Comparison of ENCODE assay signal across 12 cellular contexts in genomic region chr13:43364210-43365041, GRCh38.
A peak's percentile ranks its signal among the peaks of the same experiment; 100 is the strongest.
DNase-seq lines count a peak whose midpoint lies in the region; ATAC-seq and TF ChIP-seq lines count a peak whose summit lies in the region.
"Had no signal": no experiment of that assay in that cellular context is flagged by ENCODE, and none has a peak within 500 bp of the region (broad histone marks: within the 10 kb centered on the region; RNA-seq: fewer than 3 reads in every experiment).

No MANE protein-coding gene starts in this region.

- no peak for TF ChIP-seq EP300 in transverse colon (IDR thresholded peaks at IDR 0.05; ENCODE audit: low read depth)

- TF ChIP-seq CTCF in transverse colon (IDR thresholded peaks at IDR 0.05) (no peak), Peyer's patch (IDR thresholded peaks at IDR 0.05) (no peak)

- DNase-seq in NCI-H748 (lab: John Stamatoyannopoulos, UW; ENCODE audit: unreplicated experiment), result peak; percentile 21
- DNase-seq in NCI-H748 treated with DMSO at 0.1 percent for 48 hours (lab: John Stamatoyannopoulos, UW), result no peak
- DNase-seq in medulla oblongata (ENCODE audit: extremely low spot score), result peak; percentile 68
- no peak for DNase-seq in transverse colon
- no peak for DNase-seq in Peyer's patch
- DNase-seq in activated CD4-positive, alpha-beta T cell treated with anti-CD3 and anti-CD28 coated beads for 4 hours, result no peak
- DNase-seq: activated gamma-delta T cell treated with Interleukin-2 at 50 U/mL for 16 hours, NCI-H526 treated with DMSO at 0.1 percent for 48 hours had no signal

- WGBS in transverse colon (ENCODE audit: low coverage in 1 of 2), 2 donors, result 59% methylated on average over 10 of the region's 10 CpGs

- H3K9me3 ChIP-seq in transverse colon (no peaks in the 10 kb centered on the region), Peyer's patch (no peaks in the 10 kb centered on the region)
- H3K9me3 ChIP-seq: A549 had no signal

- no peaks in the 10 kb centered on the region for H3K36me3 ChIP-seq in transverse colon
- H3K36me3 ChIP-seq in Peyer's patch, result no peaks in the 10 kb centered on the region

- TF ChIP-seq POLR2A in transverse colon (IDR thresholded peaks at IDR 0.05) (no peak), Peyer's patch (IDR thresholded peaks at IDR 0.05) (no peak)

- H3K27ac ChIP-seq in cingulate gyrus (ENCODE audit: low read depth, low read length) (peak overlapping the region; percentile 50), transverse colon (peak overlapping the region; percentile 44 to 74 (median 64)), Peyer's patch (peak overlapping the region in 1 of 4 donors; percentile 30)
- H3K27ac ChIP-seq: A549 had no signal

- intact Hi-C loops in transverse colon (cut with DNase I; ENCODE audit: low total_unique reads), result no loop called here

- in situ Hi-C loops in transverse colon (cut with MboI; ENCODE audit: low pct_ligation_motif_present in 1 of 4, low pct_unique_long_range_greater_than_20kb in 1 of 4, low sequenced_read_pairs in 3 of 4), result no loop called here

- H3K4me1 ChIP-seq in transverse colon (peaks cover 4 to 32% (median 19%) of the 10 kb centered on the region in 4 donors), Peyer's patch (peaks cover 0 to 9% (median 0%) of the 10 kb centered on the region in 4 donors)

- no peak overlapping the region for H3K4me3 ChIP-seq in transverse colon
- H3K4me3 ChIP-seq in Peyer's patch, result no peak overlapping the region
- H3K4me3 ChIP-seq: A549 had no signal

- H3K27me3 ChIP-seq in transverse colon, result no peaks in the 10 kb centered on the region
- H3K27me3 ChIP-seq in Peyer's patch, result no peaks in the 10 kb centered on the region

- ATAC-seq in GM18511 (IDR thresholded peaks at IDR 0.05; ENCODE audit: unreplicated experiment), result no peak
- ATAC-seq: A549, HCT116 had no signal

Comparison
In these comparisons a context has a peak if more than half of its experiments do, and no peak if none do; other contexts are left out.
1. DNase-seq: peak in NCI-H748 (single experiment) and medulla oblongata (single experiment); none in NCI-H748 treated with DMSO at 0.1 percent for 48 hours (single experiment), transverse colon (single experiment), Peyer's patch (0 of 3) and activated CD4-positive, alpha-beta T cell treated with anti-CD3 and anti-CD28 coated beads for 4 hours (0 of 2).